In the genomic region with DNA sequence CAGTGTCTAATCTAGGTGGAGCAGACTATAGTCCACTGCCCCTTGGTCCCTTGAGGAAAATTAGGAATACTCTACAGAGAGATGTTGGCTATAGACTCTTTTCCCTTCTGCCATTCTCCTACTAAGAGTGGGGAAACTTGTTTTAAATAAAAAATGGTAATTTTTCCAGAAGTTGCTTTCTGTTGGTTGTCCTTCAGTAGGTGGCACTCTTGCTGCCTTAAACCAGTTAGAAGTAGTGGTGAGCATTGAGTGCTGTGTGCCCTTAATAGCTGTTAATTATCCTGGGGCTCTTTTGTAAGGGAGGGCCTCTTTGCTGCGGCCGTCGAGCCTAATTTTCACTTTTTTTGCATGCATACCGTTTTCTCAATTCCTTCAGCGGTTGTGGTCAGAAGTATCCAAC, we compare ENCODE assay signal across 12 cellular contexts.
DNase-seq lines count a peak whose midpoint lies in the region; ATAC-seq and TF ChIP-seq lines count a peak whose summit lies in the region.
"Had no signal": no experiment of that assay in that cellular context is flagged by ENCODE, and none has a peak within 500 bp of the region (broad histone marks: within the 10 kb centered on the region; RNA-seq: fewer than 3 reads in every experiment).

No MANE protein-coding gene starts in this region.

- no peaks in the 10 kb centered on the region for H3K9me3 Mint-ChIP-seq in activated naive CD4-positive, alpha-beta T cell treated with anti-CD3 and anti-CD28 coated beads, Interleukin-2, amount 50 U/mL, for 24 hours

- H3K4me3 Mint-ChIP-seq in activated naive CD4-positive, alpha-beta T cell treated with anti-CD3 and anti-CD28 coated beads, Interleukin-2, amount 50 U/mL, for 24 hours: peak overlapping the region; percentile 36

- H4K20me1 ChIP-seq in SU-DHL-6 (ENCODE audit: low read depth, low read length): no peaks in the 10 kb centered on the region

- peaks cover 21% of the 10 kb centered on the region for H3F3A ChIP-seq in SU-DHL-6 (ENCODE audit: insufficient read depth)

- H3K9me3 ChIP-seq in SU-DHL-6 (ENCODE audit: insufficient read depth, low read length): no peaks in the 10 kb centered on the region

- DNase-seq in activated naive CD4-positive, alpha-beta T cell treated with Interleukin-2 at 50 U/mL for 16 hours: no peak
- DNase-seq in fibroblast of mammary gland (ENCODE audit: low read depth) (peak; percentile 23), midbrain (lab: John Stamatoyannopoulos, UW) (no peak), NCI-H446 (lab: John Stamatoyannopoulos, UW) (no peak)
- no peak for DNase-seq in stimulated activated naive CD4-positive, alpha-beta T cell treated with Interleukin-2 at 50 U/mL for 16 hours (lab: John Stamatoyannopoulos, UW)
- DNase-seq: anterior cingulate cortex, left ventricle myocardium superior, NCI-H2081 treated with DMSO at 0.1 percent for 48 hours had no signal

- H3K36me3 ChIP-seq in SU-DHL-6 (ENCODE audit: low read length): no peaks in the 10 kb centered on the region

- H3K27me3 Mint-ChIP-seq in activated naive CD4-positive, alpha-beta T cell treated with anti-CD3 and anti-CD28 coated beads, Interleukin-2, amount 50 U/mL, for 24 hours: no peaks in the 10 kb centered on the region

- peaks cover 12% of the 10 kb centered on the region for H3K36me3 Mint-ChIP-seq in activated naive CD4-positive, alpha-beta T cell treated with anti-CD3 and anti-CD28 coated beads, Interleukin-2, amount 50 U/mL, for 24 hours

- H3K79me2 ChIP-seq in SU-DHL-6 (ENCODE audit: insufficient read depth, low read length): peaks cover 24% of the 10 kb centered on the region

- no peak for ATAC-seq in GM19463 (IDR thresholded peaks at IDR 0.05; ENCODE audit: unreplicated experiment)
- ATAC-seq: left ventricle myocardium superior had no signal

- H3K4me3 ChIP-seq in SU-DHL-6 (ENCODE audit: insufficient read depth, low read length, poor library complexity, severe bottlenecking) (no peak overlapping the region), fibroblast of mammary gland (ENCODE audit: control insufficient read depth, low read depth, low read length) (no peak overlapping the region)

- no peaks in the 10 kb centered on the region for H3K9me2 ChIP-seq in SU-DHL-6 (replicated peaks; ENCODE audit: insufficient read depth, low read length)

- TF ChIP-seq CTCF in SU-DHL-6 (IDR thresholded peaks at IDR 0.05; ENCODE audit: insufficient read depth, low read length, poor library complexity, severe bottlenecking): peak; percentile 21
- TF ChIP-seq CTCF in fibroblast of mammary gland (conservative IDR thresholded peaks at IDR 0.05; ENCODE audit: control insufficient read depth, insufficient read depth, low read depth, low read length): peak; percentile 16

- no peaks in the 10 kb centered on the region for H3K27me3 ChIP-seq in SU-DHL-6 (ENCODE audit: low read length)

- H3K4me1 Mint-ChIP-seq in activated naive CD4-positive, alpha-beta T cell treated with anti-CD3 and anti-CD28 coated beads, Interleukin-2, amount 50 U/mL, for 24 hours: peaks cover 64% of the 10 kb centered on the region

- H3K9ac ChIP-seq in SU-DHL-6 (ENCODE audit: low read length): no peak overlapping the region
- H3K9ac ChIP-seq: parathyroid adenoma had no signal

- H3K27ac ChIP-seq in SU-DHL-6 (ENCODE audit: low read depth, low read length): no peak overlapping the region
- H3K27ac ChIP-seq: parathyroid adenoma had no signal

- H3K4me2 ChIP-seq in SU-DHL-6 (ENCODE audit: low read depth, low read length, poor library complexity, severe bottlenecking): no peak overlapping the region

- no peak overlapping the region for H2AFZ ChIP-seq in SU-DHL-6 (ENCODE audit: low read depth, low read length, severe bottlenecking)
- H2AFZ ChIP-seq: parathyroid adenoma had no signal

- no peak overlapping the region for H3K27ac Mint-ChIP-seq in activated naive CD4-positive, alpha-beta T cell treated with anti-CD3 and anti-CD28 coated beads, Interleukin-2, amount 50 U/mL, for 24 hours
